Comparison of ENCODE assay signal across 27 cellular contexts in the genomic region with DNA sequence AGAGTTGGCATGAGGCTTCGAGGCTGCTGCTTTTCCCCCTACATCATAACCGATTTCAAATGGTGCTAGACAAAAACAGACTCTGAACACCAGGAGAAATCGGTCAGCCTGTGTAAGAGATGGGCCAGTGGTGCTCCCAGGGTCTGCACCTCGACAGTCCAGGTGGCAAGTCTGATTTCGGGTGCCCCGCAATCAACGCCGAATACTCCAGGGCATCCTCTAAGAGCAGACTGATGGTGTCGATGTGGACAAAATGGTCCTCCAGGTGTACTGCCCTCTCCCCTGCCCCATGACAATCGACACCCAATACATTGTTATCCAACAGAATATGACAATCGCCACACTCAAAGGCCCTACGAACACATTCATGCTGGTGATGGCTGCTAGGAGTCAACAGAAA. TPM values are rescaled to one million over a fixed set of nuclear protein-coding genes. Genes with fewer than 3 reads are reported as not detected.
DNase-seq lines count a peak whose midpoint lies in the region; ATAC-seq and TF ChIP-seq lines count a peak whose summit lies in the region.
"Had no signal": no experiment of that assay in that cellular context is flagged by ENCODE, and none has a peak within 500 bp of the region (broad histone marks: within the 10 kb centered on the region; RNA-seq: fewer than 3 reads in every experiment).

No MANE protein-coding gene starts in this region.

- H3K36me3 Mint-ChIP-seq in naive B cell: peaks cover 10 to 27% of the 10 kb centered on the region in 2 donors

- no peak overlapping the region for H3K4me3 ChIP-seq in AG04450 (ENCODE audit: low read depth, low read length)
- no peak overlapping the region for H3K4me3 ChIP-seq in WERI-Rb-1 (ENCODE audit: low read depth, low read length)
- H3K4me3 ChIP-seq: K562, MG63, ovary had no signal

- POLR2A ChIA-PET in AG04450 (lab: Yijun Ruan, JAX): interaction anchor here (0.6 kb wide), 1 partner anchor 22 kb away, joined by 5 read pairs; no protein-coding TSS in a partner anchor

- peaks cover 30% of the 10 kb centered on the region for H3K36me3 ChIP-seq in WERI-Rb-1
- H3K36me3 ChIP-seq: ovary had no signal

- H3K27me3 Mint-ChIP-seq in naive B cell: no peaks in the 10 kb centered on the region
- H3K27me3 Mint-ChIP-seq: activated CD4-positive, alpha-beta memory T cell treated with anti-CD3 and anti-CD28 coated beads, Interleukin-2, amount 10 ng/mL, durations not matched to agents 7 days and 5 days; T-cell had no signal

- TF ChIP-seq CTCF in AG04450 (IDR thresholded peaks at IDR 0.05; ENCODE audit: low read depth, low read length): no peak
- TF ChIP-seq CTCF in WERI-Rb-1 (IDR thresholded peaks at IDR 0.05; ENCODE audit: low read depth, low read length): no peak

- CTCF ChIA-PET in AG04450 (lab: Charles Lee): interaction anchor here (1.4 kb wide), 1 partner anchor 22 kb away, joined by 5 read pairs; no protein-coding TSS in a partner anchor

- H3K4me3 Mint-ChIP-seq in naive B cell: no peak overlapping the region
- H3K4me3 Mint-ChIP-seq: activated CD4-positive, alpha-beta memory T cell treated with anti-CD3 and anti-CD28 coated beads, Interleukin-2, amount 10 ng/mL, durations not matched to agents 7 days and 5 days; CD14-positive monocyte; endodermal cell; nephron progenitor cell; T-cell had no signal

- peaks cover 39 to 49% (median 43%) of the 10 kb centered on the region in 3 donors for H3K4me1 Mint-ChIP-seq in naive B cell

- H3K9me3 Mint-ChIP-seq in naive B cell: no peaks in the 10 kb centered on the region
- H3K9me3 Mint-ChIP-seq: activated CD4-positive, alpha-beta memory T cell treated with anti-CD3 and anti-CD28 coated beads, Interleukin-2, amount 10 ng/mL, durations not matched to agents 7 days and 5 days; CD14-positive monocyte; endodermal cell; nephron progenitor cell; T-cell had no signal

- H3K27ac ChIP-seq in AG04450 (ENCODE audit: low read depth, low read length): peak overlapping the region; percentile 2
- H3K27ac ChIP-seq in WERI-Rb-1: no peak overlapping the region
- H3K27ac ChIP-seq: ovary, RWPE1 had no signal

- DNase-seq in AG04450 (ENCODE audit: low read depth, low spot score) (no peak), Ammon's horn (ENCODE audit: low spot score) (peak; percentile 6), WERI-Rb-1 (peak; percentile 13), naive B cell (no peak), epidermal melanocyte (ENCODE audit: insufficient read length, low spot score) (no peak), iPS-NIHi7 (ENCODE audit: extremely low spot score) (no peak)
- DNase-seq: activated CD4-positive, alpha-beta memory T cell treated with anti-CD3 and anti-CD28 coated beads, Interleukin-2, amount 10 ng/mL, durations not matched to agents 7 days and 5 days; activated gamma-delta T cell treated with Interleukin-2 at 50 U/mL for 16 hours; activated T-cell treated with anti-CD3 and anti-CD28 coated beads for 4 hours; caudate nucleus; endodermal cell; foreskin fibroblast; MG63; NCI-H1105 treated with DMSO at 0.1 percent for 48 hours; NCI-H2029; NCI-H524 treated with DMSO at 0.1 percent for 48 hours; nephron progenitor cell; OCI-M1; ovary; stimulated activated naive CD4-positive, alpha-beta T cell treated with Interleukin-2 at 50 U/mL for 16 hours; T-cell had no signal

- ATAC-seq in naive B cell (ENCODE audit: low read depth in 2 of 2) (no peak), GM21786 (IDR thresholded peaks at IDR 0.05; ENCODE audit: unreplicated experiment) (no peak), HG02642 (IDR thresholded peaks at IDR 0.05; ENCODE audit: poor library complexity, unreplicated experiment) (no peak)
- ATAC-seq: esophagus mucosa, K562, T-cell had no signal

- H3K9me3 ChIP-seq in AG04450 (ENCODE audit: control insufficient read depth, insufficient read depth, low read length) (no peaks in the 10 kb centered on the region), WERI-Rb-1 (ENCODE audit: severe bottlenecking) (no peaks in the 10 kb centered on the region)
- H3K9me3 ChIP-seq: MG63, ovary had no signal

- H3K27ac Mint-ChIP-seq in naive B cell: peak overlapping the region in 4 of 6 donors; percentile 62 to 90 (median 77)
- H3K27ac Mint-ChIP-seq: activated CD4-positive, alpha-beta memory T cell treated with anti-CD3 and anti-CD28 coated beads, Interleukin-2, amount 10 ng/mL, durations not matched to agents 7 days and 5 days; endodermal cell; nephron progenitor cell had no signal

- no peaks in the 10 kb centered on the region for H3K27me3 ChIP-seq in AG04450 (ENCODE audit: control insufficient read depth, insufficient read depth, low read length)
- no peaks in the 10 kb centered on the region for H3K27me3 ChIP-seq in WERI-Rb-1 (ENCODE audit: insufficient read depth, low read depth, severe bottlenecking)
- H3K27me3 ChIP-seq: MG63, ovary had no signal

RNA-seq across cellular contexts. Expression of gene CD46, which starts 50.0 kb away (rescaled TPM):
- 112 and 148 TPM in 2 replicates for polyA plus RNA-seq in AG04450 (2011; rRNA removed)
- 25.4 and 60.6 TPM in 2 replicates for polyA minus RNA-seq in AG04450 (2011; rRNA and poly(A)+ RNA removed)
- polyA plus RNA-seq in naive B cell (ENCODE audit: low read depth in 6 of 6): 100 to 1,000 TPM in 3 of 6 donors, 10 to 100 TPM in 3; 75.9 to 140 (median 98.2) TPM

Comparison
In these comparisons a context has a peak if more than half of its experiments do, and no peak if none do; other contexts are left out.
1. DNase-seq: peak in Ammon's horn (single experiment) and WERI-Rb-1 (single experiment); none in AG04450 (single experiment), naive B cell (single experiment), epidermal melanocyte (single experiment) and iPS-NIHi7 (single experiment).